ENCODE assay signal across 12 cellular contexts in the genomic region with DNA sequence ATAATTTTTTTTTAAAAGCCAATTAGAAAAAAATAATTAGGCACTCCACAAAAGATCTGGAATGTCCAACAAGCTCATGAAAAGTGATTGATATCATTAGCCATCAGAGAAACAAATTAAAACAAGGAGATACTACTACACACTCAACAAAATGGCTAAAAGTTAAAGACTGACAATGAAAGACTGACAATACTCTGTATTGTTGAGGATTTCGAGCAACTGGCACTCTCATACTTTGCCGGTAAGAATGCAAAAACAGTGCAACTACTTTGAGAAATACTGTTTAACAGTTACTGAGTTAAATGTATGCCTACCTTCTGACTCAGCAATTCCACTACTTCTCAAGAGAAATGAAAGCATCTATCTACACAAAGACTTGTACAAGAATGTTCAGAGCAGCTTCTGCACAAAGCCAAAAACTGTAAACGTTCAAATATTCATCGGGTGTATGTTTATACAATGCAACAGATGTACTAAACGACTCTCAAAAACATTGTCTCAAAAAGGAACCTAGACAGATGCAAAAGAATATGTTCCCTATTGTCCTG. TPM values are rescaled to one million over a fixed set of nuclear protein-coding genes. Genes with fewer than 3 reads are reported as not detected.
A peak's percentile ranks its signal among the peaks of the same experiment; 100 is the strongest.
DNase-seq lines count a peak whose midpoint lies in the region; ATAC-seq, FAIRE-seq and TF ChIP-seq lines count a peak whose summit lies in the region.
"Had no signal": no experiment of that assay in that cellular context is flagged by ENCODE, and none has a peak within 500 bp of the region (broad histone marks: within the 10 kb centered on the region; RNA-seq: fewer than 3 reads in every experiment).

No MANE protein-coding gene starts in this region.

- no peak overlapping the region for H3K27ac ChIP-seq in BLaER1
- peak overlapping the region; percentile 96 for H3K27ac ChIP-seq in K562 (ENCODE audit: extremely low read depth, low read depth, low read length)
- H3K27ac ChIP-seq: thoracic aorta had no signal

- intact Hi-C loops in K562 (cut with micrococcal nuclease) (loop anchor here (10.0 kb wide), 1 partner anchor 91 kb away; no protein-coding TSS in a partner anchor), natural killer cell (cut with micrococcal nuclease) (loop anchor here (2.0 to 10.0 kb wide), 6 partner anchors 86 to 633 kb away; partner anchors contain the start of genes ELP2, GALNT1, RMP24 and SLC39A6)

- TF ChIP-seq EP300 in K562 (IDR thresholded peaks at IDR 0.05; ENCODE audit: low read length): no peak

- H3K4me1 Mint-ChIP-seq in IgD-negative memory B cell: peaks cover 24 to 27% (median 26%) of the 10 kb centered on the region in 3 donors
- H3K4me1 Mint-ChIP-seq in natural killer cell: peaks cover 20 to 25% of the 10 kb centered on the region in 2 donors

- H3K9me1 ChIP-seq in K562 (ENCODE audit: control insufficient read depth, insufficient read depth, low read length): no peaks in the 10 kb centered on the region

- WGBS in K562 (ENCODE audit: insufficient coverage, low coverage, missing lambda C conversion rate): 9% methylated on average over 5 of the region's 5 CpGs

- H3K36me3 ChIP-seq in BLaER1 (no peaks in the 10 kb centered on the region), K562 (ENCODE audit: control insufficient read depth, insufficient read depth, low read length) (no peaks in the 10 kb centered on the region; the same call in 2 of the 3 replicates)
- H3K36me3 ChIP-seq: thoracic aorta had no signal

- CTCF ChIA-PET in K562 (lab: Yijun Ruan, JAX; ENCODE audit: low intra/inter-chr PET ratio): no interaction called here

- no peaks in the 10 kb centered on the region for H3K9me3 Mint-ChIP-seq in IgD-negative memory B cell
- no peaks in the 10 kb centered on the region for H3K9me3 Mint-ChIP-seq in natural killer cell

- no peak for FAIRE-seq in K562 (lab: Jason Lieb, UNC)

- no peaks in the 10 kb centered on the region for H3K36me3 Mint-ChIP-seq in IgD-negative memory B cell
- no peaks in the 10 kb centered on the region for H3K36me3 Mint-ChIP-seq in natural killer cell

- peak overlapping the region in 2 of 3 donors; percentile 75 to 97 for H3K27ac Mint-ChIP-seq in IgD-negative memory B cell
- peak overlapping the region in 1 of 2 donors; percentile 97 for H3K27ac Mint-ChIP-seq in natural killer cell

- no peak for TF ChIP-seq POLR2A in K562 (conservative IDR thresholded peaks at IDR 0.05)

- TF ChIP-seq CTCF in K562 (IDR thresholded peaks at IDR 0.05 in 2 of 3, conservative IDR thresholded peaks at IDR 0.05 in 1 of 3; ENCODE audit: insufficient read depth in 2 of 3, low read depth in 1 of 3, low read length in 3 of 3): no peak
- TF ChIP-seq CTCF in natural killer cell (IDR thresholded peaks at IDR 0.05): no peak

- TF ChIP-seq RAD21 in K562 (CRISPR knock-in tag; conservative IDR thresholded peaks at IDR 0.05 in 1 of 2, IDR thresholded peaks at IDR 0.05 in 1 of 2): no peak

- no TSS peak for BruUV-seq in K562 (replicated peaks; lab: Mats Ljungman, UMichigan)

- H3K9me3 ChIP-seq in BLaER1: no peaks in the 10 kb centered on the region
- no peaks in the 10 kb centered on the region for H3K9me3 ChIP-seq in K562 (replicated peaks; ENCODE audit: control insufficient read depth, insufficient read depth, low read depth, low read length)
- H3K9me3 ChIP-seq: SK-N-SH, thoracic aorta had no signal

- H3K27me3 ChIP-seq in BLaER1: no peaks in the 10 kb centered on the region
- H3K27me3 ChIP-seq in K562 (ENCODE audit: control insufficient read depth in 2 of 2, insufficient read depth in 2 of 2, low read length in 2 of 2): no peaks in the 10 kb centered on the region

- H3K4me3 Mint-ChIP-seq in IgD-negative memory B cell (peak overlapping the region in 3 of 4 donors; percentile 37 to 100 (median 68)), natural killer cell (peak overlapping the region; percentile 60)

- no peak overlapping the region for H3K9ac ChIP-seq in BLaER1
- H3K9ac ChIP-seq in K562 (ENCODE audit: insufficient read depth in 1 of 2, low read depth in 2 of 2, low read length in 2 of 2): peak overlapping the region in 1 of 2 experiments; percentile 93; a peak in 2 of 4 replicates

- H3K4me3 ChIP-seq in BLaER1: no peak overlapping the region
- peak overlapping the region; percentile 70; the same call in 1 of the 2 replicates for H3K4me3 ChIP-seq in K562

- in situ Hi-C loops in K562 (cut with MboI): no loop called here

- H3K79me2 ChIP-seq in K562 (ENCODE audit: control insufficient read depth, insufficient read depth, low read length): peaks cover 58% of the 10 kb centered on the region

- peak overlapping the region; percentile 97 for H2AFZ ChIP-seq in K562 (ENCODE audit: low read depth, low read length)

- peak in 1 of 4 experiments; percentile 40 for DNase-seq in K562 (ENCODE audit: extremely low read depth in 1 of 4, low spot score in 3 of 4)
- DNase-seq in natural killer cell: no peak
- no peak for DNase-seq in NCI-H526 (lab: John Stamatoyannopoulos, UW)
- no peak for DNase-seq in NCI-H446 (lab: John Stamatoyannopoulos, UW)
- no peak for DNase-seq in cortex of kidney (lab: John Stamatoyannopoulos, UW)
- DNase-seq: dermis blood vessel endothelial cell, GOT3, SK-N-SH had no signal

- H3K4me2 ChIP-seq in BLaER1 (peak overlapping the region; percentile 89), K562 (ENCODE audit: insufficient read depth, low read length) (peak overlapping the region; percentile 98)

- POLR2A ChIA-PET in K562 (lab: Yijun Ruan, JAX): interaction anchor here (0.5 to 2.4 kb wide), 4 partner anchors 24 to 123 kb away, joined by 3 to 11 read pairs (median 4); no protein-coding TSS in a partner anchor

- H4K20me1 ChIP-seq in BLaER1 (no peaks in the 10 kb centered on the region), K562 (replicated peaks; ENCODE audit: control insufficient read depth, insufficient read depth, low read length) (no peaks in the 10 kb centered on the region)

- H3K4me1 ChIP-seq in BLaER1 (peaks cover 49% of the 10 kb centered on the region), K562 (replicated peaks in 1 of 2; ENCODE audit: control insufficient read depth in 2 of 2, insufficient read depth in 2 of 2, low read length in 2 of 2) (peaks cover 8 to 33% of the 10 kb centered on the region in 2 experiments; a peak in 4 of 5 replicates)

- H3K27me3 Mint-ChIP-seq in IgD-negative memory B cell: no peaks in the 10 kb centered on the region
- H3K27me3 Mint-ChIP-seq in natural killer cell (ENCODE audit: low read depth in 2 of 2): peaks cover 0 to 3% of the 10 kb centered on the region in 2 donors

- ATAC-seq in K562: no peak
- no peak for ATAC-seq in natural killer cell
- ATAC-seq in GM19455 (IDR thresholded peaks at IDR 0.05; ENCODE audit: unreplicated experiment): no peak

TF ChIP-seq in K562, 482 proteins besides CTCF, POLR2A, EP300 and RAD21 (continues in another document):
- TF ChIP-seq ELF2 (CRISPR knock-in tag; IDR thresholded peaks at IDR 0.05) (no peak), SMARCE1 (IDR thresholded peaks at IDR 0.05) (peak; percentile 46), ASH1L (IDR thresholded peaks at IDR 0.05; ENCODE audit: borderline replicate concordance, low read depth, partially characterized antibody) (no peak), ILK (tag; IDR thresholded peaks at IDR 0.05; ENCODE audit: borderline replicate concordance, low read depth) (no peak), DPF2 (IDR thresholded peaks at IDR 0.05) (0 out of 2 replicates have a peak, but pooled peaks have one; percentile 32), PKNOX1 (IDR thresholded peaks at IDR 0.05) (no peak)
- TF ChIP-seq, protein P1, sequence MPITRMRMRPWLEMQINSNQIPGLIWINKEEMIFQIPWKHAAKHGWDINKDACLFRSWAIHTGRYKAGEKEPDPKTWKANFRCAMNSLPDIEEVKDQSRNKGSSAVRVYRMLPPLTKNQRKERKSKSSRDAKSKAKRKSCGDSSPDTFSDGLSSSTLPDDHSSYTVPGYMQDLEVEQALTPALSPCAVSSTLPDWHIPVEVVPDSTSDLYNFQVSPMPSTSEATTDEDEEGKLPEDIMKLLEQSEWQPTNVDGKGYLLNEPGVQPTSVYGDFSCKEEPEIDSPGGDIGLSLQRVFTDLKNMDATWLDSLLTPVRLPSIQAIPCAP (CRISPR knock-in tag; IDR thresholded peaks at IDR 0.05; ENCODE audit: borderline replicate concordance): no peak

RNA-seq across cellular contexts. Expression of gene INO80C, which starts 1.9 kb away (rescaled TPM):
- polyA plus RNA-seq in IgD-negative memory B cell (28.2 TPM), K562 (2011; rRNA removed) (33.6 and 34.8 TPM in 2 replicates), K562 (2014; fragmentation: Illumina TruSeq; extraction: Trizol) (46.6 and 49.8 TPM in 2 replicates), K562 (2014; fragmentation: Nextera tagmentation; extraction: Ambion mirVana) (10 to 100 TPM; 51.3 to 53.3 TPM), K562 (2014; rRNA removed) (35.3 and 52.2 TPM in 2 replicates)
- 9.7 and 20.7 TPM in 2 replicates for total RNA-seq in K562 (2011; cell fraction: chromatin; rRNA removed; ENCODE audit: low replicate concordance)
- 18.0 and 20.5 TPM in 2 replicates for total RNA-seq in K562 (2011; cell fraction: nucleolus; rRNA removed)
- total RNA-seq in K562 (2011; cell fraction: nucleoplasm; rRNA removed): 18.2 and 19.3 TPM in 2 replicates
- total RNA-seq in K562 (2014; rRNA removed) (14.3 and 19.8 TPM in 2 replicates), K562 (2014; rRNA removed; fragmentation: Illumina TruSeq; extraction: Trizol) (21.4 and 21.6 TPM in 2 replicates), K562 (2015; rRNA removed; fragmentation: Illumina TruSeq; extraction: Trizol) (18.8 and 19.2 TPM in 2 replicates), K562 (2021) (42.1 and 46.6 TPM in 2 replicates), natural killer cell (10 to 100 TPM; 17.6 to 19.5 (median 19.2) TPM)
- polyA plus RNA-seq in K562 (2011; cell fraction: cytosol; rRNA removed): 27.0 and 27.2 TPM in 2 replicates
- 22.8 and 24.3 TPM in 2 replicates for polyA plus RNA-seq in K562 (2011; cell fraction: nucleus; rRNA removed)
- 25.2 and 34.8 TPM in 2 replicates for polyA plus RNA-seq in K562 (2012)
- polyA minus RNA-seq in K562 (2011; rRNA and poly(A)+ RNA removed): 13.7 and 16.1 TPM in 2 replicates
- polyA minus RNA-seq in K562 (2011; cell fraction: cytosol; rRNA and poly(A)+ RNA removed): 7.3 and 9.1 TPM in 2 replicates
- 10.4 and 14.7 TPM in 2 replicates for polyA minus RNA-seq in K562 (2011; cell fraction: nucleus; rRNA and poly(A)+ RNA removed)
